8 cellular contexts compared by ENCODE assay signal in genomic region chr7:80018941-80019808, GRCh38.
DNase-seq lines count a peak whose midpoint lies in the region; ATAC-seq and TF ChIP-seq lines count a peak whose summit lies in the region.

No MANE protein-coding gene starts in this region.

- H3K27ac Mint-ChIP-seq in naive thymus-derived CD4-positive, alpha-beta T cell = no peak overlapping the region

- H3K4me3 ChIP-seq in epithelial cell of proximal tubule (ENCODE audit: low read depth, low read length) (no peak overlapping the region), vagina (no peak overlapping the region)
- no peak overlapping the region for H3K4me3 ChIP-seq in naive thymus-derived CD4-positive, alpha-beta T cell (ENCODE audit: low read length)

- POLR2A ChIA-PET in naive thymus-derived CD4-positive, alpha-beta T cell (lab: Charles Lee) = no interaction called here

- H3K4me3 Mint-ChIP-seq in naive thymus-derived CD4-positive, alpha-beta T cell = no peak overlapping the region

- H3K4me1 ChIP-seq in naive thymus-derived CD4-positive, alpha-beta T cell (ENCODE audit: control insufficient read depth in 2 of 2, insufficient read depth in 2 of 2, low read length in 2 of 2) = no peaks in the 10 kb centered on the region
- no peaks in the 10 kb centered on the region for H3K4me1 ChIP-seq in vagina

- TF ChIP-seq POLR2A in vagina (IDR thresholded peaks at IDR 0.05) = no peak

- H3K36me3 Mint-ChIP-seq in naive thymus-derived CD4-positive, alpha-beta T cell = no peaks in the 10 kb centered on the region

- no peaks in the 10 kb centered on the region for H3K4me1 Mint-ChIP-seq in naive thymus-derived CD4-positive, alpha-beta T cell

- H3K36me3 ChIP-seq in naive thymus-derived CD4-positive, alpha-beta T cell (ENCODE audit: control insufficient read depth in 2 of 3, insufficient read depth in 3 of 3, low read length in 3 of 3) = no peaks in the 10 kb centered on the region
- no peaks in the 10 kb centered on the region for H3K36me3 ChIP-seq in vagina

- no peaks in the 10 kb centered on the region for H3K27me3 ChIP-seq in naive thymus-derived CD4-positive, alpha-beta T cell (ENCODE audit: control insufficient read depth in 2 of 2, insufficient read depth in 2 of 2, low read length in 2 of 2)
- H3K27me3 ChIP-seq in vagina = no peaks in the 10 kb centered on the region

- ATAC-seq in GM18519 (IDR thresholded peaks at IDR 0.05; ENCODE audit: low FRiP score, unreplicated experiment) (peak; percentile 97), HG02970 (IDR thresholded peaks at IDR 0.05; ENCODE audit: low FRiP score, unreplicated experiment) (peak; percentile 84)
- ATAC-seq in naive thymus-derived CD4-positive, alpha-beta T cell = peak; percentile 58

- no peaks in the 10 kb centered on the region for H3K9me3 ChIP-seq in naive thymus-derived CD4-positive, alpha-beta T cell (ENCODE audit: control insufficient read depth in 2 of 3, low read length in 3 of 3)
- H3K9me3 ChIP-seq in vagina = no peaks in the 10 kb centered on the region

- DNase-seq in AML-193 (lab: John Stamatoyannopoulos, UW) (peak; percentile 6 to 23), NCI-H1930 (lab: John Stamatoyannopoulos, UW) (peak; percentile 28 to 48), UCSD-AML1 (lab: John Stamatoyannopoulos, UW; ENCODE audit: unreplicated experiment) (peak; percentile 7), epithelial cell of proximal tubule (ENCODE audit: low read depth) (no peak), vagina (ENCODE audit: extremely low spot score in 2 of 2) (no peak)
- peak in 8 of 9 donors; percentile 8 to 50 (median 26) for DNase-seq in naive thymus-derived CD4-positive, alpha-beta T cell

- TF ChIP-seq CTCF in epithelial cell of proximal tubule (conservative IDR thresholded peaks at IDR 0.05; ENCODE audit: low read depth, low read length) = peak; percentile 94
- TF ChIP-seq CTCF in vagina (IDR thresholded peaks at IDR 0.05) = peak in 2 of 3 experiments; percentile 33 to 35

- peaks cover 0 to 12% (median 5%) of the 10 kb centered on the region in 11 donors for H3K9me3 Mint-ChIP-seq in naive thymus-derived CD4-positive, alpha-beta T cell

- H3K27me3 Mint-ChIP-seq in naive thymus-derived CD4-positive, alpha-beta T cell = no peaks in the 10 kb centered on the region

- no peak overlapping the region for H3K27ac ChIP-seq in naive thymus-derived CD4-positive, alpha-beta T cell (ENCODE audit: low read depth, low read length)
- no peak overlapping the region for H3K27ac ChIP-seq in vagina

- CTCF ChIA-PET in naive thymus-derived CD4-positive, alpha-beta T cell (lab: Charles Lee) = interaction anchor here (0.8 to 1.8 kb wide), 2 partner anchors 103 to 115 kb away, joined by 3 to 4 read pairs; no protein-coding TSS in a partner anchor

- intact Hi-C loops in naive thymus-derived CD4-positive, alpha-beta T cell (cut with micrococcal nuclease) = loop anchor here (1.0 to 10.0 kb wide), 8 partner anchors 110 to 1999 kb away; no protein-coding TSS in a partner anchor
- intact Hi-C loops in vagina (cut with DNase I) = no loop called here

Comparison
In these comparisons a context has a peak if more than half of its experiments do, and no peak if none do; other contexts are left out.
1. DNase-seq: peak in AML-193 (2 of 2), NCI-H1930 (2 of 2), UCSD-AML1 (single experiment) and naive thymus-derived CD4-positive, alpha-beta T cell (8 of 9); none in epithelial cell of proximal tubule (single experiment) and vagina (0 of 2).
2. Peak in every context shown above with its lines, with median percentiles within 50 percentile points of each other: ATAC-seq.